ENCODE assay signal across 8 cellular contexts in genomic region chr15:65832549-65833364, GRCh38. TPM values are rescaled to one million over a fixed set of nuclear protein-coding genes. Genes with fewer than 3 reads are reported as not detected.
DNase-seq lines count a peak whose midpoint lies in the region; ATAC-seq, FAIRE-seq and TF ChIP-seq lines count a peak whose summit lies in the region.

No MANE protein-coding gene starts in this region.

- CTCF ChIA-PET in HCT116 (lab: Charles Lee): interaction anchor here (0.7 to 3.0 kb wide), 16 partner anchors 9 to 432 kb away, joined by 3 to 18 read pairs (median 4); partner anchors contain the start of genes INTS14 and RAB11A

- DNase-seq in AG10803 (ENCODE audit: low read depth) (peak; percentile 90), HCT116 (ENCODE audit: low read depth, low spot score) (peak; percentile 83), NCI-H345 (lab: John Stamatoyannopoulos, UW) (peak; percentile 97), colonic mucosa (peak; percentile 88), kidney (peak; percentile 91), spleen (peak; percentile 87)
- peak; percentile 55 for DNase-seq in activated CD4-positive, alpha-beta T cell treated with anti-CD3 and anti-CD28 coated beads for 48 hours

- H3K9me2 ChIP-seq in HCT116 (ENCODE audit: insufficient read depth): no peaks in the 10 kb centered on the region

- 6 to 14% (median 9%) methylated on average over 8 of the region's 8 CpGs for WGBS in spleen, 5 donors

- no TSS peak for BruUV-seq in HCT116 (replicated peaks; lab: Mats Ljungman, UMichigan)

- RAD21 ChIA-PET in HCT116 (lab: Charles Lee; ENCODE audit: low non-redundant PET in 1 of 2, low total read pairs in 2 of 2, uncharacterized antibody in 2 of 2, unreplicated experiment in 2 of 2): interaction anchor here in 1 of 2 experiments (1.1 to 1.4 kb wide), 2 partner anchors 24 to 222 kb away, joined by 3 read pairs; partner anchors contain the start of gene INTS14

- no peaks in the 10 kb centered on the region for H4K20me1 ChIP-seq in HCT116 (ENCODE audit: insufficient read depth)

- H3K27ac ChIP-seq in HCT116 (ENCODE audit: low read depth, low read length): peak overlapping the region; percentile 60
- H3K27ac ChIP-seq in colonic mucosa: peak overlapping the region; percentile 87
- H3K27ac ChIP-seq in kidney (ENCODE audit: low read depth in 2 of 2, low read length in 2 of 2): peak overlapping the region; percentile 90 to 98
- H3K27ac ChIP-seq in spleen: peak overlapping the region; percentile 49 to 94 (median 92)

- H3K4me3 ChIP-seq in AG10803 (ENCODE audit: low read length): peak overlapping the region; percentile 45
- H3K4me3 ChIP-seq in HCT116 (replicated peaks in 1 of 2; ENCODE audit: low read depth in 1 of 2, low read length in 2 of 2): no peak overlapping the region
- no peak overlapping the region for H3K4me3 ChIP-seq in colonic mucosa
- H3K4me3 ChIP-seq in kidney (ENCODE audit: low read length in 2 of 2): peak overlapping the region; percentile 32 to 35
- H3K4me3 ChIP-seq in spleen: peak overlapping the region in 2 of 8 donors; percentile 9 to 51

- H3K27me3 ChIP-seq in HCT116 (ENCODE audit: insufficient read depth, low read length): no peaks in the 10 kb centered on the region
- H3K27me3 ChIP-seq in colonic mucosa: no peaks in the 10 kb centered on the region
- H3K27me3 ChIP-seq in spleen (replicated peaks in 1 of 7): no peaks in the 10 kb centered on the region

- H3K9ac ChIP-seq in HCT116 (ENCODE audit: low read length) (peak overlapping the region; percentile 17; the same call in 1 of the 2 replicates), colonic mucosa (ENCODE audit: low read depth in 2 of 2, low read length in 2 of 2) (peak overlapping the region; percentile 3 to 57), kidney (ENCODE audit: low read length in 2 of 2) (peak overlapping the region; percentile 53 to 71)

- H3K4me2 ChIP-seq in HCT116 (ENCODE audit: low read length): peak overlapping the region; percentile 54

- no peaks in the 10 kb centered on the region for H3K79me2 ChIP-seq in HCT116 (ENCODE audit: insufficient read depth, low read length)

- POLR2A ChIA-PET in HCT116 (lab: Charles Lee): interaction anchor here (0.5 to 1.5 kb wide), 9 partner anchors 8 to 411 kb away, joined by 3 to 7 read pairs (median 3); partner anchors contain the start of genes INTS14 and RAB11A

- TF ChIP-seq POLR2A in HCT116 (IDR thresholded peaks at IDR 0.05; ENCODE audit: borderline replicate concordance, extremely low read depth, insufficient read depth, insufficient read length): no peak
- TF ChIP-seq POLR2A in spleen (IDR thresholded peaks at IDR 0.05): no peak

- H3K9me3 ChIP-seq in HCT116 (ENCODE audit: control insufficient read depth in 1 of 2, insufficient read depth in 1 of 2, low read depth in 1 of 2, low read length in 2 of 2) (no peaks in the 10 kb centered on the region), colonic mucosa (no peaks in the 10 kb centered on the region), kidney (ENCODE audit: control insufficient read depth in 1 of 2, low read length in 2 of 2) (no peaks in the 10 kb centered on the region), spleen (no peaks in the 10 kb centered on the region)

- peak; percentile 41 for TF ChIP-seq RAD21 in HCT116 (IDR thresholded peaks at IDR 0.05; ENCODE audit: low read depth)

- no peaks in the 10 kb centered on the region for H3K36me3 ChIP-seq in HCT116 (ENCODE audit: control insufficient read depth in 1 of 2, insufficient read depth in 2 of 2, low read length in 2 of 2)
- H3K36me3 ChIP-seq in colonic mucosa: no peaks in the 10 kb centered on the region
- no peaks in the 10 kb centered on the region for H3K36me3 ChIP-seq in kidney (ENCODE audit: control insufficient read depth in 1 of 2, insufficient read depth in 2 of 2, low read length in 2 of 2)
- no peaks in the 10 kb centered on the region for H3K36me3 ChIP-seq in spleen

- intact Hi-C loops in HCT116 (cut with micrococcal nuclease) (loop anchor here (10.0 kb wide), 1 partner anchor 518 kb away; no protein-coding TSS in a partner anchor), colonic mucosa (cut with DNase I) (no loop called here), kidney (cut with DNase I) (no loop called here), spleen (cut with DNase I; ENCODE audit: low total_unique reads) (no loop called here)

- peak; percentile 32; the same call in 1 of the 2 replicates for TF ChIP-seq CTCF in AG10803 (conservative IDR thresholded peaks at IDR 0.05; ENCODE audit: low read length)
- TF ChIP-seq CTCF in HCT116 (IDR thresholded peaks at IDR 0.05 in 2 of 3, conservative IDR thresholded peaks at IDR 0.05 in 1 of 3; ENCODE audit: borderline replicate concordance in 1 of 3, insufficient read depth in 1 of 3, low read depth in 2 of 3, low read length in 2 of 3): peak in 2 of 3 experiments; percentile 22 to 27; a peak in 3 of 6 replicates
- no peak for TF ChIP-seq CTCF in colonic mucosa (IDR thresholded peaks at IDR 0.05)
- peak; percentile 3 for TF ChIP-seq CTCF in kidney (IDR thresholded peaks at IDR 0.05; ENCODE audit: borderline replicate concordance, extremely low read depth, insufficient read depth)
- peak in 4 of 11 experiments; percentile 5 to 16 (median 8) for TF ChIP-seq CTCF in spleen (IDR thresholded peaks at IDR 0.05 in 8 of 11, conservative IDR thresholded peaks at IDR 0.05 in 3 of 11)

- ATAC-seq in HCT116 (peak; percentile 82), GM21367 (IDR thresholded peaks at IDR 0.05; ENCODE audit: unreplicated experiment) (no peak)

- FAIRE-seq in kidney (lab: Jason Lieb, UNC): peak; percentile 32

- peak overlapping the region; percentile 59 for H2AFZ ChIP-seq in HCT116 (ENCODE audit: low read depth, low read length, poor library complexity, severe bottlenecking)

- H3K4me1 ChIP-seq in HCT116 (ENCODE audit: control insufficient read depth in 1 of 2, insufficient read depth in 2 of 2, low read length in 2 of 2) (peaks cover 26 to 27% of the 10 kb centered on the region in 2 experiments), colonic mucosa (peaks cover 4% of the 10 kb centered on the region), kidney (ENCODE audit: control insufficient read depth in 1 of 2, insufficient read depth in 1 of 2, low read depth in 1 of 2, low read length in 2 of 2) (peaks cover 25 to 26% of the 10 kb centered on the region in 2 donors), spleen (peaks cover 19 to 86% (median 47%) of the 10 kb centered on the region in 6 donors)

TF ChIP-seq in HCT116, 20 proteins besides CTCF, POLR2A, EP300 and RAD21 (continues in another document):
- TF ChIP-seq EZH2 (IDR thresholded peaks at IDR 0.05): no peak
- peak; percentile 14; the same call in 1 of the 2 replicates for TF ChIP-seq SRF (IDR thresholded peaks at IDR 0.05; ENCODE audit: low read depth)
- TF ChIP-seq YY1 (IDR thresholded peaks at IDR 0.05; ENCODE audit: extremely low read depth, insufficient replicate concordance, low read depth, low read length): peak; percentile 24
- no peak; the same call in 1 of the 2 replicates for TF ChIP-seq ELF1 (IDR thresholded peaks at IDR 0.05; ENCODE audit: borderline replicate concordance, low read depth)
- TF ChIP-seq JUND (IDR thresholded peaks at IDR 0.05): peak; percentile 62
- peak; percentile 66 for TF ChIP-seq CBX3 (IDR thresholded peaks at IDR 0.05; ENCODE audit: low read depth)
- TF ChIP-seq REST (IDR thresholded peaks at IDR 0.05; ENCODE audit: low read depth): no peak
- peak; percentile 62 for TF ChIP-seq FOSL1 (IDR thresholded peaks at IDR 0.05; ENCODE audit: low read depth)
- TF ChIP-seq MAX (IDR thresholded peaks at IDR 0.05): no peak
- TF ChIP-seq EZH2phosphoT487 (IDR thresholded peaks at IDR 0.05; ENCODE audit: borderline replicate concordance): no peak
- no peak; the same call in 1 of the 2 replicates for TF ChIP-seq POLR2AphosphoS5 (IDR thresholded peaks at IDR 0.05; ENCODE audit: low read depth, low read length)

RNA-seq across cellular contexts. Expression of gene RAB11A, which starts 36.5 kb away (rescaled TPM):
- 234 TPM for total RNA-seq in HCT116 (2021; ENCODE audit: unreplicated experiment)
- polyA plus RNA-seq in HCT116 (2012): 249 and 263 TPM in 2 replicates
- 100 to 1,000 TPM; 299 to 377 TPM for total RNA-seq in colonic mucosa
- total RNA-seq in kidney: 249 TPM
- 216 TPM for polyA plus RNA-seq in kidney (ENCODE audit: insufficient read depth, low read depth, low replicate concordance)
- total RNA-seq in spleen: 100 to 1,000 TPM; 173 to 313 (median 255) TPM
- 100 to 1,000 TPM in 2 of 3 donors, 10 to 100 TPM in 1; 86.7 to 153 (median 128) TPM for polyA plus RNA-seq in spleen

RNA-seq across cellular contexts. Expression of gene DENND4A, which starts 40.7 kb away (rescaled TPM):
- total RNA-seq in HCT116 (2021; ENCODE audit: unreplicated experiment) (9.1 TPM), colonic mucosa (10 to 100 TPM; 15.7 to 21.8 TPM), kidney (35.9 TPM), spleen (10 to 100 TPM; 53.1 to 88.2 (median 61.5) TPM)
- polyA plus RNA-seq in HCT116 (2012): 2.3 and 2.5 TPM in 2 replicates
- polyA plus RNA-seq in kidney (ENCODE audit: insufficient read depth, low read depth, low replicate concordance) (8.6 TPM), spleen (10 to 100 TPM in 1 of 3 donors, 1 to 10 TPM in 2; 9.4 to 11.1 (median 9.9) TPM)

Comparison
In these comparisons a context has a peak if more than half of its experiments do, and no peak if none do; other contexts are left out.
1. H3K4me3 ChIP-seq: peak in AG10803 (single experiment) and kidney (2 of 2); none in HCT116 (0 of 2) and colonic mucosa (single experiment).
2. Peak in every context shown above with its lines, with median percentiles within 50 percentile points of each other: DNase-seq, H3K27ac ChIP-seq and H3K9ac ChIP-seq.